Comparison of ENCODE assay signal across 17 cellular contexts in genomic region chr2:9536504-9536903, GRCh38.
"Had no signal": no experiment of that assay in that cellular context is flagged by ENCODE, and none has a peak within 500 bp of the region (broad histone marks: within the 10 kb centered on the region; RNA-seq: fewer than 3 reads in every experiment).

No MANE protein-coding gene starts in this region.

- H3K27ac ChIP-seq: foreskin keratinocyte had no signal

- H3K27me3 ChIP-seq: breast epithelium, foreskin keratinocyte, ovary, tibial nerve had no signal

- H3K4me3 Mint-ChIP-seq: activated CD4-positive, alpha-beta T cell treated with anti-CD3 and anti-CD28 coated beads for 36 hours; activated CD8-positive, alpha-beta T cell treated with anti-CD3 and anti-CD28 coated beads, Interleukin-2, amount 10 ng/mL, durations not matched to agents 7 days and 5 days; activated T-helper 1 cell treated with anti-CD3 and anti-CD28 coated beads, Interleukin-12 subunit alpha, Interleukin-12 subunit beta, Interleukin-2, Interleukin-4 antibody, amounts not matched to agents 30 ng/mL and 10 ng/mL and 1 ng/mL, durations not matched to agents 14 hours and 24 hours and 36 hours; dendritic cell treated with granulocyte-macrophage colony-stimulating factor and Interleukin-4, amounts not matched to agents 40 ng/mL and 50 ng/mL, for 4 days; neural crest cell; stimulated activated memory B cell treated with anti-CD40 and anti-IgM and Interleukin-4, amounts not matched to agents 10 μg/mL and 1 μg/mL and 100 μg/mL, for 72 hours had no signal

- H3K9me3 Mint-ChIP-seq: activated T-helper 1 cell treated with anti-CD3 and anti-CD28 coated beads, Interleukin-12 subunit alpha, Interleukin-12 subunit beta, Interleukin-2, Interleukin-4 antibody, amounts not matched to agents 30 ng/mL and 10 ng/mL and 1 ng/mL, durations not matched to agents 14 hours and 24 hours and 36 hours; dendritic cell treated with granulocyte-macrophage colony-stimulating factor and Interleukin-4, amounts not matched to agents 40 ng/mL and 50 ng/mL, for 4 days; neural crest cell; stimulated activated memory B cell treated with anti-CD40 and anti-IgM and Interleukin-4, amounts not matched to agents 10 μg/mL and 1 μg/mL and 100 μg/mL, for 72 hours had no signal

- H3K27ac Mint-ChIP-seq: activated CD4-positive, alpha-beta T cell treated with anti-CD3 and anti-CD28 coated beads for 36 hours; activated CD8-positive, alpha-beta T cell treated with anti-CD3 and anti-CD28 coated beads, Interleukin-2, amount 10 ng/mL, durations not matched to agents 7 days and 5 days; activated T-helper 1 cell treated with anti-CD3 and anti-CD28 coated beads, Interleukin-12 subunit alpha, Interleukin-12 subunit beta, Interleukin-2, Interleukin-4 antibody, amounts not matched to agents 30 ng/mL and 10 ng/mL and 1 ng/mL, durations not matched to agents 14 hours and 24 hours and 36 hours; dendritic cell treated with granulocyte-macrophage colony-stimulating factor and Interleukin-4, amounts not matched to agents 40 ng/mL and 50 ng/mL, for 4 days; stimulated activated memory B cell treated with anti-CD40 and anti-IgM and Interleukin-4, amounts not matched to agents 10 μg/mL and 1 μg/mL and 100 μg/mL, for 72 hours had no signal

- H3K27me3 Mint-ChIP-seq: activated CD4-positive, alpha-beta T cell treated with anti-CD3 and anti-CD28 coated beads for 36 hours; dendritic cell treated with granulocyte-macrophage colony-stimulating factor and Interleukin-4, amounts not matched to agents 40 ng/mL and 50 ng/mL, for 4 days; stimulated activated memory B cell treated with anti-CD40 and anti-IgM and Interleukin-4, amounts not matched to agents 10 μg/mL and 1 μg/mL and 100 μg/mL, for 72 hours had no signal

- H3K4me1 ChIP-seq: breast epithelium, foreskin keratinocyte had no signal

- H3K36me3 ChIP-seq: breast epithelium, ovary had no signal

- H3K4me3 ChIP-seq: left ventricle myocardium inferior, ovary had no signal

- DNase-seq: activated CD4-positive, alpha-beta T cell treated with anti-CD3 and anti-CD28 coated beads for 36 hours; activated CD8-positive, alpha-beta memory T cell treated with anti-CD3 and anti-CD28 coated beads, Interleukin-2, amount 50 U/mL, for 48 hours; activated CD8-positive, alpha-beta T cell treated with anti-CD3 and anti-CD28 coated beads, Interleukin-2, amount 10 ng/mL, durations not matched to agents 7 days and 5 days; activated naive CD4-positive, alpha-beta T cell; aorta; cerebellar nuclear complex; effector memory CD4-positive, alpha-beta T cell; foreskin keratinocyte; left ventricle myocardium inferior; mesendoderm; ovary had no signal

- ATAC-seq: activated CD4-positive, alpha-beta T cell treated with anti-CD3 and anti-CD28 coated beads for 36 hours; activated CD8-positive, alpha-beta T cell treated with anti-CD3 and anti-CD28 coated beads, Interleukin-2, amount 10 ng/mL, durations not matched to agents 7 days and 5 days; foreskin keratinocyte; stimulated activated memory B cell treated with anti-CD40 and anti-IgM and Interleukin-4, amounts not matched to agents 10 μg/mL and 1 μg/mL and 100 μg/mL, for 72 hours had no signal
